In the genomic region with DNA sequence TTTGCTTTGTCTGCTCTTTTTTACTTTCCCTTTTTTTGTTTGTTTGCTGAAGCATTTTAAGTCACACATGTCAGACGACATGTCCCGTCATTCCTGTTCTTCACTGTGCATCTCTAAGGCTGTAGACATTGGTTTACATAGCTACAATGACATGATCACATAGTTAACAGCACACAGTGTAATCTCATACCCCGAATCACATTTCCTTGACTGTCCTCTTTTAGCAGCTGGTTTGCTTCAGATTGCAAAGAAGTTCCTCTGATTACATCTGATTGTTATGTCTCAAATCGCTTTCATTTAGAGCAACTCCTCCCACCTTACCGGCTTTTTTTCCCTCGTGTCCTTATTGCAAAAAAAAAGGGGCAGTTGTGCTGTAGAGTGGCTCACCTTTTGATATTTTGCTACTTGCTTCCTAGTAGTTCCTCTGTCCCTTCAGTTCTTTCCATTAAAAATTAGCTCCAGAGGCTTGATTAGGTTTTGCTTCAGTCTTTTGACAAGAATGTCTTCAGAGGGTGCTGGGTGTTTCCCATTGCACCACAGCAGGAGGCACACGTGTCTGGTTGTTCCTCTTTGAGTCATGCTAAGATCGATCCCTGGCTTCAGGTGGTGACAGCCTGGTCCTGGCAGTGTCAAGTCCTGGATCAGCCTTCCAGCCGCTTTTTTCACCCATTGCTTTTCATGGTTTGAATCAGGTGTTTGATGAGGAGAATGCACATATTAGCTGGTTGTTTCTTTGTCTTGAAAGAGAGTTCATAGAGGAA, we compare ENCODE assay signal across 15 cellular contexts. TPM values are rescaled to one million over a fixed set of nuclear protein-coding genes. Genes with fewer than 3 reads are reported as not detected.
DNase-seq lines count a peak whose midpoint lies in the region; ATAC-seq and TF ChIP-seq lines count a peak whose summit lies in the region.
"Had no signal": no experiment of that assay in that cellular context is flagged by ENCODE, and none has a peak within 500 bp of the region (broad histone marks: within the 10 kb centered on the region; RNA-seq: fewer than 3 reads in every experiment).

No MANE protein-coding gene starts in this region.

- TF ChIP-seq POLR2A in gastrocnemius medialis (IDR thresholded peaks at IDR 0.05), result no peak

- no peaks in the 10 kb centered on the region for H3K9me3 ChIP-seq in gastrocnemius medialis
- H3K9me3 ChIP-seq: BE2C, gastroesophageal sphincter had no signal

- peaks cover 0 to 22% of the 10 kb centered on the region in 2 donors for H3K36me3 ChIP-seq in gastrocnemius medialis

- TF ChIP-seq CTCF in epithelial cell of esophagus (IDR thresholded peaks at IDR 0.05; ENCODE audit: insufficient read depth, low read depth, low read length, missing control alignments) (no peak), gastrocnemius medialis (IDR thresholded peaks at IDR 0.05 in 4 of 5, conservative IDR thresholded peaks at IDR 0.05 in 1 of 5) (no peak)

- H3K4me1 Mint-ChIP-seq in activated T-cell treated with anti-CD3 and anti-CD28 coated beads, Interleukin-2, amount 50 U/mL, for 24 hours (ENCODE audit: low read depth), result peaks cover 33% of the 10 kb centered on the region

- no peak for DNase-seq in activated T-cell treated with anti-CD3 and anti-CD28 coated beads, Interleukin-2, amount 50 U/mL, for 24 hours
- DNase-seq in activated T-cell treated with anti-CD3 and anti-CD28 coated beads for 4 hours (no peak), NOMO-1 treated with DMSO at 0.1 percent for 48 hours (lab: John Stamatoyannopoulos, UW; ENCODE audit: unreplicated experiment) (peak; percentile 38), epithelial cell of esophagus (ENCODE audit: low read depth) (peak; percentile 53), gastrocnemius medialis (no peak), anterior cingulate cortex (lab: John Stamatoyannopoulos, UW) (no peak), NCI-H1417 (lab: John Stamatoyannopoulos, UW) (no peak)
- DNase-seq: BE2C; NK-92 treated with Interleukin-12 subunit alpha and Interleukin-12 subunit beta, amount 100 ng/mL, for 24 hours; stimulated activated CD4-positive, alpha-beta T cell treated with anti-CD3 and anti-CD28 coated beads, Interleukin-15, amount 100 ng/mL, for 24 hours had no signal

- peak; percentile 62 to 80 for ATAC-seq in gastrocnemius medialis
- no peak for ATAC-seq in GM21529 (IDR thresholded peaks at IDR 0.05; ENCODE audit: unreplicated experiment)
- ATAC-seq: activated CD4-positive, CD25-positive, alpha-beta regulatory T cell treated with anti-CD3 and anti-CD28 coated beads, Interleukin-2, amount 50 U/mL, for 24 hours; gastroesophageal sphincter had no signal

- no peaks in the 10 kb centered on the region for H3K9me3 Mint-ChIP-seq in activated T-cell treated with anti-CD3 and anti-CD28 coated beads, Interleukin-2, amount 50 U/mL, for 24 hours
- H3K9me3 Mint-ChIP-seq: IgD-negative memory B cell had no signal

- peak overlapping the region in 3 of 4 donors; percentile 33 to 71 (median 38) for H3K27ac ChIP-seq in gastrocnemius medialis
- H3K27ac ChIP-seq: gastroesophageal sphincter had no signal

- no peaks in the 10 kb centered on the region for H3K27me3 ChIP-seq in gastrocnemius medialis
- H3K27me3 ChIP-seq: BE2C, cardiac muscle cell, gastroesophageal sphincter had no signal

- in situ Hi-C loops in gastrocnemius medialis (cut with MboI; ENCODE audit: low sequenced_read_pairs in 4 of 4), result no loop called here

- intact Hi-C loops in gastrocnemius medialis (cut with DNase I; ENCODE audit: low total_unique reads), result no loop called here

- peaks cover 49 to 60% of the 10 kb centered on the region in 2 donors for H3K4me1 ChIP-seq in gastrocnemius medialis
- H3K4me1 ChIP-seq: BE2C had no signal

- no peak overlapping the region for H3K4me3 Mint-ChIP-seq in activated T-cell treated with anti-CD3 and anti-CD28 coated beads, Interleukin-2, amount 50 U/mL, for 24 hours
- H3K4me3 Mint-ChIP-seq: IgD-negative memory B cell had no signal

- H3K4me3 ChIP-seq in epithelial cell of esophagus (ENCODE audit: low read length), result no peak overlapping the region
- H3K4me3 ChIP-seq in gastrocnemius medialis, result no peak overlapping the region
- H3K4me3 ChIP-seq: cardiac muscle cell, gastroesophageal sphincter had no signal

- H3K36me3 Mint-ChIP-seq in activated T-cell treated with anti-CD3 and anti-CD28 coated beads, Interleukin-2, amount 50 U/mL, for 24 hours (ENCODE audit: low read depth), result peaks cover 59% of the 10 kb centered on the region

- peak overlapping the region; percentile 4 for H3K27ac Mint-ChIP-seq in activated T-cell treated with anti-CD3 and anti-CD28 coated beads, Interleukin-2, amount 50 U/mL, for 24 hours

- H3K27me3 Mint-ChIP-seq in activated T-cell treated with anti-CD3 and anti-CD28 coated beads, Interleukin-2, amount 50 U/mL, for 24 hours, result no peaks in the 10 kb centered on the region
- H3K27me3 Mint-ChIP-seq: IgD-negative memory B cell had no signal

RNA-seq across cellular contexts. Expression of gene ZNF664, which starts 35.0 kb away (rescaled TPM):
- total RNA-seq in gastrocnemius medialis, result 10 to 100 TPM; 18.1 to 37.0 (median 32.6) TPM

RNA-seq across cellular contexts. Expression of gene CCDC92, which starts 35.4 kb away (rescaled TPM):
- total RNA-seq in gastrocnemius medialis, result 10 to 100 TPM; 21.1 to 29.1 (median 23.7) TPM

Comparison
In these comparisons a context has a peak if more than half of its experiments do, and no peak if none do; other contexts are left out.
1. DNase-seq: peak in NOMO-1 treated with DMSO at 0.1 percent for 48 hours (single experiment) and epithelial cell of esophagus (single experiment); none in activated T-cell treated with anti-CD3 and anti-CD28 coated beads, Interleukin-2, amount 50 U/mL, for 24 hours (single experiment), activated T-cell treated with anti-CD3 and anti-CD28 coated beads for 4 hours (single experiment), gastrocnemius medialis (0 of 2), anterior cingulate cortex (0 of 58) and NCI-H1417 (0 of 3).